In the genomic region with DNA sequence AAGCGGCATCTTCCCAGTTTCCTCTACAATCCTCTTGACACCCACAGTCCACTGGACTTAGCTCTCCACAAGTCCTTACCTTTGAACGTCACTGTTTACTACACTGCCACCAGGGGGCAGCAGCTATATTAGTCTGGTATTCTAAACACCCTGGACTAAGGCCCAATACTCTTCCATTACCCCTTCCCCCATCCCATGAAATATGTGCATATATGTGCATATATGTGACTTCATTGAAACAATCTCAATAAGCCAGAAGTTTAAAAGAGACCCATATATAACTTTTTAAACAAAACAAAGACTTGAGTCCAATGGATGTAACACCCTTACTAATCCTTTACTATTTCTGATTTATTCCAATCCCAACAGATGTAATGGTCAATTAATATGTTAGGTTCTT, we compare ENCODE assay signal across 8 cellular contexts. TPM values are rescaled to one million over a fixed set of nuclear protein-coding genes. Genes with fewer than 3 reads are reported as not detected.
DNase-seq lines count a peak whose midpoint lies in the region; ATAC-seq and TF ChIP-seq lines count a peak whose summit lies in the region.

No MANE protein-coding gene starts in this region.

- H3K9me3 ChIP-seq in breast epithelium = no peaks in the 10 kb centered on the region

- no peak for TF ChIP-seq POLR2A in breast epithelium (IDR thresholded peaks at IDR 0.05)

- POLR2A ChIA-PET in AG04449 (lab: Yijun Ruan, JAX) = no interaction called here

- H3K27me3 ChIP-seq in breast epithelium = no peaks in the 10 kb centered on the region

- intact Hi-C loops in breast epithelium (cut with DNase I; ENCODE audit: low total_unique reads) = no loop called here

- ATAC-seq in GM18858 (IDR thresholded peaks at IDR 0.05; ENCODE audit: unreplicated experiment) (peak; percentile 89), HG03060 (IDR thresholded peaks at IDR 0.05; ENCODE audit: low read depth, unreplicated experiment) (peak; percentile 88)

- no peaks in the 10 kb centered on the region for H3K4me1 ChIP-seq in breast epithelium

- peak; percentile 34 for DNase-seq in AG04449 (ENCODE audit: low read depth, low spot score)
- peak; percentile 86 for DNase-seq in NCI-H2107 treated with DMSO at 0.1 percent for 48 hours (lab: John Stamatoyannopoulos, UW; ENCODE audit: unreplicated experiment)
- peak; percentile 36 to 59 for DNase-seq in breast epithelium (ENCODE audit: low spot score in 2 of 2)
- DNase-seq in kidney tubule cell (ENCODE audit: low spot score) = peak; percentile 76
- peak; percentile 51 to 70 (median 65) for DNase-seq in stimulated activated CD4-positive, alpha-beta T cell treated with anti-CD3 and anti-CD28 coated beads, TNF-alpha, amount 100 ng/mL, for 24 hours (ENCODE audit: low read depth in 3 of 3)

- no peak overlapping the region for H3K27ac ChIP-seq in VCaP
- no peak overlapping the region for H3K27ac ChIP-seq in breast epithelium

- TF ChIP-seq CTCF in AG04449 (IDR thresholded peaks at IDR 0.05; ENCODE audit: insufficient read depth, low read length, missing control alignments) (peak; percentile 53), VCaP (conservative IDR thresholded peaks at IDR 0.05) (peak; percentile 90), breast epithelium (IDR thresholded peaks at IDR 0.05) (peak in 2 of 3 donors; percentile 43 to 55)

- H3K4me3 ChIP-seq in AG04449 (ENCODE audit: low read depth, low read length) (no peak overlapping the region), breast epithelium (no peak overlapping the region)

- H3K36me3 ChIP-seq in breast epithelium = no peaks in the 10 kb centered on the region

- CTCF ChIA-PET in AG04449 (lab: Yijun Ruan, JAX) = interaction anchor here (0.8 to 6.0 kb wide), 24 partner anchors 10 to 924 kb away, joined by 3 to 69 read pairs (median 4); partner anchors contain the start of gene GGACT

RNA-seq across cellular contexts. Expression of gene GGACT, which starts 15.5 kb away (rescaled TPM):
- 1 to 10 TPM; 1.8 to 4.8 (median 2.3) TPM for total RNA-seq in breast epithelium

Comparison
In these comparisons a context has a peak if more than half of its experiments do, and no peak if none do; other contexts are left out.
1. DNase-seq: peak in every context shown above with its lines; median percentile 86 in NCI-H2107 treated with DMSO at 0.1 percent for 48 hours; 76 in kidney tubule cell; 65 in stimulated activated CD4-positive, alpha-beta T cell treated with anti-CD3 and anti-CD28 coated beads, TNF-alpha, amount 100 ng/mL, for 24 hours; 48 in breast epithelium; 34 in AG04449.